8 cellular contexts compared by ENCODE assay signal in genomic region chr2:26961603-26962184, GRCh38. TPM values are rescaled to one million over a fixed set of nuclear protein-coding genes. Genes with fewer than 3 reads are reported as not detected.
DNase-seq lines count a peak whose midpoint lies in the region; ATAC-seq and TF ChIP-seq lines count a peak whose summit lies in the region.

No MANE protein-coding gene starts in this region.

- H3K36me3 ChIP-seq in Karpas-422 (ENCODE audit: insufficient read depth, low read length) = no peaks in the 10 kb centered on the region
- H3K36me3 ChIP-seq in fibroblast of lung (ENCODE audit: control insufficient read depth, insufficient read depth, low read length) = no peaks in the 10 kb centered on the region

- H3K9ac ChIP-seq in Karpas-422 (ENCODE audit: low read length) (no peak overlapping the region), fibroblast of lung (ENCODE audit: insufficient read depth, low read length) (no peak overlapping the region)

- H4K20me1 ChIP-seq in Karpas-422 (ENCODE audit: insufficient read depth, low read depth, low read length) (no peaks in the 10 kb centered on the region), fibroblast of lung (ENCODE audit: control insufficient read depth, extremely low read depth, insufficient read depth, low read length) (no peaks in the 10 kb centered on the region)

- peaks cover 24 to 26% of the 10 kb centered on the region in 2 donors for H3K27me3 Mint-ChIP-seq in natural killer cell treated with Interleukin-12 subunit alpha and Interleukin-12 subunit beta and Interleukin-15 and Interleukin-18, amount 100 ng/mL, for 72 hours

- no peaks in the 10 kb centered on the region for H3K4me1 Mint-ChIP-seq in natural killer cell treated with Interleukin-12 subunit alpha and Interleukin-12 subunit beta and Interleukin-15 and Interleukin-18, amount 100 ng/mL, for 72 hours (ENCODE audit: low read depth in 2 of 2)

- H3K4me3 ChIP-seq in Karpas-422 (ENCODE audit: low read length) (no peak overlapping the region), fibroblast of lung (replicated peaks in 1 of 4; ENCODE audit: control extremely low read depth in 1 of 4, insufficient read depth in 1 of 4, low read depth in 3 of 4, low read length in 4 of 4) (no peak overlapping the region)

- H3K9me3 Mint-ChIP-seq in natural killer cell treated with Interleukin-12 subunit alpha and Interleukin-12 subunit beta and Interleukin-15 and Interleukin-18, amount 100 ng/mL, for 72 hours = no peaks in the 10 kb centered on the region

- ATAC-seq in natural killer cell treated with Interleukin-12 subunit alpha and Interleukin-12 subunit beta and Interleukin-15 and Interleukin-18, amount 100 ng/mL, for 72 hours = peak; percentile 68 to 84
- ATAC-seq in GM18870 (IDR thresholded peaks at IDR 0.05; ENCODE audit: unreplicated experiment) = no peak

- H3K4me2 ChIP-seq in Karpas-422 (ENCODE audit: low read depth, low read length, poor library complexity, severe bottlenecking) (no peak overlapping the region), fibroblast of lung (ENCODE audit: extremely low read depth, insufficient read depth, low read length) (no peak overlapping the region)

- H3K9me3 ChIP-seq in Karpas-422 (ENCODE audit: low read length) = no peaks in the 10 kb centered on the region
- H3K9me3 ChIP-seq in fibroblast of lung (ENCODE audit: control insufficient read depth, insufficient read depth, low read depth, low read length) = no peaks in the 10 kb centered on the region

- H3K4me1 ChIP-seq in Karpas-422 (ENCODE audit: low read length) = peaks cover 7% of the 10 kb centered on the region; the same call in 1 of the 2 replicates
- H3K4me1 ChIP-seq in fibroblast of lung (ENCODE audit: control insufficient read depth, extremely low read depth, insufficient read depth, low read length) = no peaks in the 10 kb centered on the region

- no peaks in the 10 kb centered on the region for H3K36me3 Mint-ChIP-seq in natural killer cell treated with Interleukin-12 subunit alpha and Interleukin-12 subunit beta and Interleukin-15 and Interleukin-18, amount 100 ng/mL, for 72 hours

- no peak overlapping the region for H3K27ac Mint-ChIP-seq in natural killer cell treated with Interleukin-12 subunit alpha and Interleukin-12 subunit beta and Interleukin-15 and Interleukin-18, amount 100 ng/mL, for 72 hours

- H3K4me3 Mint-ChIP-seq in natural killer cell treated with Interleukin-12 subunit alpha and Interleukin-12 subunit beta and Interleukin-15 and Interleukin-18, amount 100 ng/mL, for 72 hours = no peak overlapping the region

- peak; percentile 96 for TF ChIP-seq CTCF in fibroblast of lung (conservative IDR thresholded peaks at IDR 0.05 in 1 of 2, IDR thresholded peaks at IDR 0.05 in 1 of 2; ENCODE audit: low read depth in 1 of 2, low read length in 2 of 2)

- no peaks in the 10 kb centered on the region for H3K9me2 ChIP-seq in Karpas-422 (replicated peaks; ENCODE audit: insufficient read depth, low read length)

- peak; percentile 87 for DNase-seq in DMS53 (lab: John Stamatoyannopoulos, UW)
- DNase-seq in Karpas-422 = peak; percentile 90
- peak; percentile 94 for DNase-seq in OCI-M1 (lab: John Stamatoyannopoulos, UW)
- DNase-seq in activated T-cell treated with anti-CD3 and anti-CD28 coated beads, Interleukin-2, amount 50 U/mL, for 1 hour = peak; percentile 84
- peak; percentile 60 to 81 for DNase-seq in fibroblast of lung (ENCODE audit: low read depth in 2 of 2)
- DNase-seq in natural killer cell treated with Interleukin-12 subunit alpha and Interleukin-12 subunit beta and Interleukin-15 and Interleukin-18, amount 100 ng/mL, for 72 hours (ENCODE audit: low spot score) = peak; percentile 75
- DNase-seq in stimulated activated naive CD4-positive, alpha-beta T cell (lab: John Stamatoyannopoulos, UW) = peak; percentile 47 to 74 (median 66)

- H3K27ac ChIP-seq in Karpas-422 (ENCODE audit: low read length) = no peak overlapping the region
- no peak overlapping the region for H3K27ac ChIP-seq in fibroblast of lung (ENCODE audit: insufficient read depth, low read length)

- no peaks in the 10 kb centered on the region for H3K27me3 ChIP-seq in Karpas-422 (ENCODE audit: low read length)
- H3K27me3 ChIP-seq in fibroblast of lung (ENCODE audit: control insufficient read depth, insufficient read depth, low read length) = peaks cover 18% of the 10 kb centered on the region

- H2AFZ ChIP-seq in Karpas-422 (ENCODE audit: low read length) (no peak overlapping the region), fibroblast of lung (ENCODE audit: low read length) (no peak overlapping the region)

- H3K79me2 ChIP-seq in Karpas-422 (ENCODE audit: low read length) (no peaks in the 10 kb centered on the region), fibroblast of lung (ENCODE audit: control insufficient read depth, insufficient read depth, low read length) (no peaks in the 10 kb centered on the region)

RNA-seq across cellular contexts. Expression of gene MAPRE3, which starts 8.7 kb away (rescaled TPM):
- total RNA-seq in Karpas-422 (2014; rRNA removed; shearing (Covaris generic); ENCODE audit: low replicate concordance) = 0.30 and 0.65 TPM in 2 replicates
- 2.8 and 7.9 TPM in 2 replicates for total RNA-seq in fibroblast of lung
- polyA plus RNA-seq in fibroblast of lung = 13.9 and 21.0 TPM in 2 replicates
- 18.9 and 29.1 TPM in 2 replicates for polyA plus RNA-seq in fibroblast of lung (2012)
- polyA minus RNA-seq in fibroblast of lung (ENCODE audit: low replicate concordance) = 6.4 and 10.7 TPM in 2 replicates
- 10 to 100 TPM in 1 of 2 donors, 1 to 10 TPM in 1; 5.7 to 10.0 TPM for total RNA-seq in natural killer cell treated with Interleukin-12 subunit alpha and Interleukin-12 subunit beta and Interleukin-15 and Interleukin-18, amount 100 ng/mL, for 72 hours
